ENCODE assay signal across 8 cellular contexts in genomic region chr7:97024209-97025129, GRCh38. TPM values are rescaled to one million over a fixed set of nuclear protein-coding genes. Genes with fewer than 3 reads are reported as not detected.
DNase-seq lines count a peak whose midpoint lies in the region; ATAC-seq and TF ChIP-seq lines count a peak whose summit lies in the region.

DLX5 (minus strand) TSS chr7:97024831; CDS start chr7:97024623, 208 bp downstream.

- H3K4me3 ChIP-seq in epithelial cell of esophagus (ENCODE audit: low read length) (peak within 1 kb of the TSS; percentile 79), neural progenitor cell (peak within 1 kb of the TSS; percentile 49)
- no peak within 1 kb of the TSS for H3K4me3 ChIP-seq in CD8-positive, alpha-beta T cell (ENCODE audit: low read depth, low read length)

- peak within 1 kb of the TSS; percentile 57 for H2AFZ ChIP-seq in neural progenitor cell (replicated peaks)

- DNase-seq in stimulated activated CD4-positive, alpha-beta T cell treated with anti-CD3 and anti-CD28 coated beads, Interleukin-1b, Interleukin-23, amount 100 ng/mL, for 48 hours, result peak; percentile 28
- DNase-seq in stimulated activated CD4-positive, alpha-beta T cell treated with anti-CD3 and anti-CD28 coated beads, Interleukin-4, amount 100 ng/mL, for 24 hours, result no peak
- DNase-seq in NCI-H774 (lab: John Stamatoyannopoulos, UW) (peak; percentile 90), epithelial cell of esophagus (ENCODE audit: low read depth) (peak; percentile 80), neural progenitor cell (ENCODE audit: low spot score) (peak; percentile 90)
- no peak for DNase-seq in CD8-positive, alpha-beta T cell
- no peak for DNase-seq in activated CD4-positive, CD25-positive, alpha-beta regulatory T cell (lab: John Stamatoyannopoulos, UW)

- peaks cover 69% of the 10 kb centered on the region for H4K20me1 ChIP-seq in neural progenitor cell (ENCODE audit: low read depth)

- H3K4me1 ChIP-seq in neural progenitor cell, result peaks cover 42% of the 10 kb centered on the region
- peaks cover 34% of the 10 kb centered on the region for H3K4me1 ChIP-seq in CD8-positive, alpha-beta T cell (ENCODE audit: insufficient read depth, low read length)

- H3K9me3 Mint-ChIP-seq in neural progenitor cell, result no peaks in the 10 kb centered on the region
- no peaks in the 10 kb centered on the region for H3K9me3 Mint-ChIP-seq in CD8-positive, alpha-beta T cell

- peak within 1 kb of the TSS; percentile 78 for H3K4me2 ChIP-seq in neural progenitor cell

- H3K27me3 Mint-ChIP-seq in neural progenitor cell (ENCODE audit: insufficient read depth, low read depth), result peaks cover 75% of the 10 kb centered on the region
- peaks cover 84% of the 10 kb centered on the region for H3K27me3 Mint-ChIP-seq in CD8-positive, alpha-beta T cell (ENCODE audit: low read depth)

- H3K9ac ChIP-seq in neural progenitor cell, result no peak within 1 kb of the TSS

- CTCF ChIA-PET in CD8-positive, alpha-beta T cell (lab: Charles Lee), result interaction anchor here (0.6 to 1.4 kb wide), 2 partner anchors 167 to 1108 kb away, joined by 3 to 4 read pairs; no protein-coding TSS in a partner anchor

- H3F3A ChIP-seq in neural progenitor cell (ENCODE audit: low read depth), result peaks cover 45% of the 10 kb centered on the region

- peaks cover 50% of the 10 kb centered on the region for H3K4me1 Mint-ChIP-seq in neural progenitor cell
- H3K4me1 Mint-ChIP-seq in CD8-positive, alpha-beta T cell (ENCODE audit: low read depth), result peaks cover 49% of the 10 kb centered on the region

- ATAC-seq in GM19455 (IDR thresholded peaks at IDR 0.05; ENCODE audit: unreplicated experiment), result no peak
- no peak for ATAC-seq in CD8-positive, alpha-beta T cell

- no peaks in the 10 kb centered on the region for H3K36me3 ChIP-seq in neural progenitor cell
- no peaks in the 10 kb centered on the region for H3K36me3 ChIP-seq in CD8-positive, alpha-beta T cell (ENCODE audit: insufficient read depth, low read length)

- H3K36me3 Mint-ChIP-seq in neural progenitor cell, result peaks cover 2% of the 10 kb centered on the region
- no peaks in the 10 kb centered on the region for H3K36me3 Mint-ChIP-seq in CD8-positive, alpha-beta T cell

- H3K27me3 ChIP-seq in neural progenitor cell, result peaks cover 100% of the 10 kb centered on the region
- H3K27me3 ChIP-seq in CD8-positive, alpha-beta T cell (ENCODE audit: insufficient read depth, low read length), result peaks cover 58% of the 10 kb centered on the region

- no peak within 1 kb of the TSS for H3K27ac Mint-ChIP-seq in neural progenitor cell
- no peak within 1 kb of the TSS for H3K27ac Mint-ChIP-seq in CD8-positive, alpha-beta T cell

- no peak within 1 kb of the TSS for H3K27ac ChIP-seq in neural progenitor cell
- H3K27ac ChIP-seq in CD8-positive, alpha-beta T cell (ENCODE audit: low read depth, low read length), result no peak within 1 kb of the TSS

- H3K79me2 ChIP-seq in neural progenitor cell (ENCODE audit: low read depth), result no peaks in the 10 kb centered on the region

- intact Hi-C loops in CD8-positive, alpha-beta T cell (cut with DNase I, micrococcal nuclease), result loop anchor here (5.0 kb wide), 4 partner anchors 427 to 1512 kb away; no protein-coding TSS in a partner anchor

- peak within 1 kb of the TSS; percentile 84 for H3K4me3 Mint-ChIP-seq in neural progenitor cell
- no peak within 1 kb of the TSS for H3K4me3 Mint-ChIP-seq in CD8-positive, alpha-beta T cell

- POLR2A ChIA-PET in CD8-positive, alpha-beta T cell (lab: Charles Lee), result no interaction called here

- H3K9me3 ChIP-seq in neural progenitor cell (ENCODE audit: low read depth), result no peaks in the 10 kb centered on the region
- H3K9me3 ChIP-seq in CD8-positive, alpha-beta T cell (ENCODE audit: low read length), result no peaks in the 10 kb centered on the region

- TF ChIP-seq CTCF in epithelial cell of esophagus (IDR thresholded peaks at IDR 0.05; ENCODE audit: insufficient read depth, low read depth, low read length, missing control alignments) (no peak), neural progenitor cell (IDR thresholded peaks at IDR 0.05) (no peak)
- no peak for TF ChIP-seq CTCF in CD8-positive, alpha-beta T cell (IDR thresholded peaks at IDR 0.05)

RNA-seq across cellular contexts. Expression of gene DLX5, which starts in this region (rescaled TPM):
- total RNA-seq in neural progenitor cell (ENCODE audit: low replicate concordance), result not detected in 2 replicates
- not detected for total RNA-seq in CD8-positive, alpha-beta T cell

Comparison
In these comparisons a context has a peak if more than half of its experiments do, and no peak if none do; other contexts are left out.
1. DNase-seq: peak in stimulated activated CD4-positive, alpha-beta T cell treated with anti-CD3 and anti-CD28 coated beads, Interleukin-1b, Interleukin-23, amount 100 ng/mL, for 48 hours (single experiment), NCI-H774 (single experiment) and epithelial cell of esophagus (single experiment); none in stimulated activated CD4-positive, alpha-beta T cell treated with anti-CD3 and anti-CD28 coated beads, Interleukin-4, amount 100 ng/mL, for 24 hours (single experiment), CD8-positive, alpha-beta T cell (0 of 7) and activated CD4-positive, CD25-positive, alpha-beta regulatory T cell (0 of 4).
2. Peak in DNase-seq, H3K4me3 ChIP-seq and H3K4me2 ChIP-seq in neural progenitor cell; RNA of the gene not detected or under 1 TPM.